16 cellular contexts compared by ENCODE assay signal in genomic region chr11:72823105-72823804, GRCh38. TPM values are rescaled to one million over a fixed set of nuclear protein-coding genes. Genes with fewer than 3 reads are reported as not detected.
DNase-seq lines count a peak whose midpoint lies in the region; ATAC-seq, FAIRE-seq and TF ChIP-seq lines count a peak whose summit lies in the region.
"Had no signal": no experiment of that assay in that cellular context is flagged by ENCODE, and none has a peak within 500 bp of the region (broad histone marks: within the 10 kb centered on the region; RNA-seq: fewer than 3 reads in every experiment).

No MANE protein-coding gene starts in this region.

- no peaks in the 10 kb centered on the region for H3K9me3 Mint-ChIP-seq in activated CD8-positive, alpha-beta T cell treated with anti-CD3 and anti-CD28 coated beads, Interleukin-2, amount 10 ng/mL, durations not matched to agents 7 days and 5 days (ENCODE audit: insufficient read depth)
- H3K9me3 Mint-ChIP-seq in natural killer cell treated with Interleukin-12 subunit alpha and Interleukin-12 subunit beta and Interleukin-15 and Interleukin-18, amount 100 ng/mL, for 72 hours, result no peaks in the 10 kb centered on the region
- H3K9me3 Mint-ChIP-seq: activated naive CD4-positive, alpha-beta T cell treated with anti-CD3 and anti-CD28 coated beads, Interleukin-2, amount 10 ng/mL, durations not matched to agents 7 days and 5 days had no signal

- TF ChIP-seq POLR2A in GM12891 (IDR thresholded peaks at IDR 0.05; ENCODE audit: low read depth, low read length) (peak; percentile 62; the same call in 1 of the 2 replicates), upper lobe of left lung (IDR thresholded peaks at IDR 0.05) (no peak)

- no peak for TF ChIP-seq EP300 in upper lobe of left lung (IDR thresholded peaks at IDR 0.05)

- POLR2A ChIA-PET in activated CD8-positive, alpha-beta T cell treated with anti-CD3 and anti-CD28 coated beads, Interleukin-2, amount 10 ng/mL, durations not matched to agents 7 days and 5 days (lab: Charles Lee), result interaction anchor here (0.8 kb wide), 1 partner anchor 13 kb away, joined by 3 read pairs; no protein-coding TSS in a partner anchor

- WGBS in upper lobe of left lung, 2 donors, result 91 to 100% methylated on average over 2 to 9 of the region's 9 CpGs

- ATAC-seq in activated CD8-positive, alpha-beta T cell treated with anti-CD3 and anti-CD28 coated beads, Interleukin-2, amount 10 ng/mL, durations not matched to agents 7 days and 5 days, result no peak
- no peak for ATAC-seq in natural killer cell treated with Interleukin-12 subunit alpha and Interleukin-12 subunit beta and Interleukin-15 and Interleukin-18, amount 100 ng/mL, for 72 hours
- no peak for ATAC-seq in upper lobe of left lung (ENCODE audit: low FRiP score in 2 of 2)

- no peak overlapping the region for H3K4me3 Mint-ChIP-seq in activated CD8-positive, alpha-beta T cell treated with anti-CD3 and anti-CD28 coated beads, Interleukin-2, amount 10 ng/mL, durations not matched to agents 7 days and 5 days
- no peak overlapping the region for H3K4me3 Mint-ChIP-seq in natural killer cell treated with Interleukin-12 subunit alpha and Interleukin-12 subunit beta and Interleukin-15 and Interleukin-18, amount 100 ng/mL, for 72 hours
- H3K4me3 Mint-ChIP-seq: activated naive CD4-positive, alpha-beta T cell treated with anti-CD3 and anti-CD28 coated beads, Interleukin-2, amount 10 ng/mL, durations not matched to agents 7 days and 5 days had no signal

- H3K36me3 Mint-ChIP-seq in activated CD8-positive, alpha-beta T cell treated with anti-CD3 and anti-CD28 coated beads, Interleukin-2, amount 10 ng/mL, durations not matched to agents 7 days and 5 days (ENCODE audit: low read depth), result peaks cover 57% of the 10 kb centered on the region
- peaks cover 3% of the 10 kb centered on the region for H3K36me3 Mint-ChIP-seq in natural killer cell treated with Interleukin-12 subunit alpha and Interleukin-12 subunit beta and Interleukin-15 and Interleukin-18, amount 100 ng/mL, for 72 hours

- TF ChIP-seq CTCF in BE2C (IDR thresholded peaks at IDR 0.05; ENCODE audit: low read depth, low read length), result no peak
- TF ChIP-seq CTCF in upper lobe of left lung (IDR thresholded peaks at IDR 0.05), result no peak

- no peaks in the 10 kb centered on the region for H3K27me3 Mint-ChIP-seq in activated CD8-positive, alpha-beta T cell treated with anti-CD3 and anti-CD28 coated beads, Interleukin-2, amount 10 ng/mL, durations not matched to agents 7 days and 5 days (ENCODE audit: low read depth)
- H3K27me3 Mint-ChIP-seq in natural killer cell treated with Interleukin-12 subunit alpha and Interleukin-12 subunit beta and Interleukin-15 and Interleukin-18, amount 100 ng/mL, for 72 hours, result no peaks in the 10 kb centered on the region
- H3K27me3 Mint-ChIP-seq: activated naive CD4-positive, alpha-beta T cell treated with anti-CD3 and anti-CD28 coated beads, Interleukin-2, amount 10 ng/mL, durations not matched to agents 7 days and 5 days had no signal

- no peaks in the 10 kb centered on the region for H3K9me3 ChIP-seq in BE2C
- no peaks in the 10 kb centered on the region for H3K9me3 ChIP-seq in upper lobe of left lung
- H3K9me3 ChIP-seq: SJSA1 had no signal

- H3K27me3 ChIP-seq in BE2C (no peaks in the 10 kb centered on the region), upper lobe of left lung (no peaks in the 10 kb centered on the region)
- H3K27me3 ChIP-seq: SJSA1 had no signal

- H3K36me3 ChIP-seq in BE2C (no peaks in the 10 kb centered on the region), upper lobe of left lung (peaks cover 5 to 28% (median 16%) of the 10 kb centered on the region in 4 donors)
- H3K36me3 ChIP-seq: SJSA1 had no signal

- CTCF ChIA-PET in activated CD8-positive, alpha-beta T cell treated with anti-CD3 and anti-CD28 coated beads, Interleukin-2, amount 10 ng/mL, durations not matched to agents 7 days and 5 days (lab: Charles Lee), result no interaction called here

- no peak for DNase-seq in BE2C
- no peak for DNase-seq in GM12891 (ENCODE audit: insufficient read length, low spot score)
- DNase-seq in activated CD8-positive, alpha-beta T cell treated with anti-CD3 and anti-CD28 coated beads, Interleukin-2, amount 10 ng/mL, durations not matched to agents 7 days and 5 days, result no peak
- DNase-seq in natural killer cell treated with Interleukin-12 subunit alpha and Interleukin-12 subunit beta and Interleukin-15 and Interleukin-18, amount 100 ng/mL, for 72 hours (ENCODE audit: low spot score), result no peak
- no peak for DNase-seq in SHP77 treated with DMSO at 0.1 percent for 48 hours (lab: John Stamatoyannopoulos, UW)
- DNase-seq in effector CD8-positive, alpha-beta T cell (lab: John Stamatoyannopoulos, UW), result no peak
- DNase-seq in upper lobe of left lung, result no peak
- DNase-seq in NCI-H1694 treated with DMSO at 0.1 percent for 48 hours (lab: John Stamatoyannopoulos, UW), result no peak
- DNase-seq: activated naive CD4-positive, alpha-beta T cell treated with anti-CD3 and anti-CD28 coated beads, Interleukin-2, amount 10 ng/mL, durations not matched to agents 7 days and 5 days; AML-193; GF-D8; kidney; NCI-H1092; NCI-H526 had no signal

- H3K4me3 ChIP-seq in BE2C (ENCODE audit: low read depth, low read length) (peak overlapping the region; percentile 68), upper lobe of left lung (no peak overlapping the region)
- H3K4me3 ChIP-seq: SJSA1 had no signal

- H3K4me1 Mint-ChIP-seq in activated CD8-positive, alpha-beta T cell treated with anti-CD3 and anti-CD28 coated beads, Interleukin-2, amount 10 ng/mL, durations not matched to agents 7 days and 5 days (ENCODE audit: low read depth), result peaks cover 37% of the 10 kb centered on the region
- H3K4me1 Mint-ChIP-seq in natural killer cell treated with Interleukin-12 subunit alpha and Interleukin-12 subunit beta and Interleukin-15 and Interleukin-18, amount 100 ng/mL, for 72 hours (ENCODE audit: low read depth in 2 of 2), result peaks cover 11 to 32% of the 10 kb centered on the region in 2 donors

- peak; percentile 66 for FAIRE-seq in GM12891 (lab: Jason Lieb, UNC)
- FAIRE-seq: frontal cortex, kidney had no signal

- peak overlapping the region; percentile 25 for H3K27ac Mint-ChIP-seq in activated CD8-positive, alpha-beta T cell treated with anti-CD3 and anti-CD28 coated beads, Interleukin-2, amount 10 ng/mL, durations not matched to agents 7 days and 5 days
- H3K27ac Mint-ChIP-seq in natural killer cell treated with Interleukin-12 subunit alpha and Interleukin-12 subunit beta and Interleukin-15 and Interleukin-18, amount 100 ng/mL, for 72 hours, result peak overlapping the region; percentile 74 to 90
- H3K27ac Mint-ChIP-seq: activated naive CD4-positive, alpha-beta T cell treated with anti-CD3 and anti-CD28 coated beads, Interleukin-2, amount 10 ng/mL, durations not matched to agents 7 days and 5 days had no signal

- peak overlapping the region in 2 of 4 donors; percentile 20 to 62 for H3K27ac ChIP-seq in upper lobe of left lung
- H3K27ac ChIP-seq: SJSA1 had no signal

- no peaks in the 10 kb centered on the region; the same call in 1 of the 2 replicates for H3K4me1 ChIP-seq in BE2C
- H3K4me1 ChIP-seq in upper lobe of left lung, result peaks cover 17 to 29% (median 26%) of the 10 kb centered on the region in 4 donors

TF ChIP-seq in GM12891, 5 proteins besides CTCF, POLR2A, EP300 and RAD21:
- TF ChIP-seq POLR2AphosphoS5 (IDR thresholded peaks at IDR 0.05; ENCODE audit: low read depth, low read length) (peak; percentile 60; the same call in 1 of the 2 replicates), SPI1 (IDR thresholded peaks at IDR 0.05; ENCODE audit: low read depth, low read length) (no peak), POU2F2 (IDR thresholded peaks at IDR 0.05; ENCODE audit: low read depth, low read length) (peak; percentile 11; the same call in 1 of the 2 replicates)

RNA-seq across cellular contexts. Expression of gene ATG16L2, which starts 9.0 kb away (rescaled TPM):
- 11.1 TPM for polyA plus RNA-seq in BE2C (2012; ENCODE audit: insufficient read depth, insufficient read length, low read depth)
- 27.2 TPM for polyA plus RNA-seq in GM12891 (2012; ENCODE audit: low read depth, missing spikeins)
- total RNA-seq in activated CD8-positive, alpha-beta T cell treated with anti-CD3 and anti-CD28 coated beads, Interleukin-2, amount 10 ng/mL, durations not matched to agents 7 days and 5 days, result 100 to 1,000 TPM; 104 to 105 TPM
- total RNA-seq in natural killer cell treated with Interleukin-12 subunit alpha and Interleukin-12 subunit beta and Interleukin-15 and Interleukin-18, amount 100 ng/mL, for 72 hours, result 100 to 1,000 TPM in 1 of 2 donors, 10 to 100 TPM in 1; 74.7 to 113 TPM
- total RNA-seq in upper lobe of left lung, result 100 to 1,000 TPM in 3 of 6 donors, 10 to 100 TPM in 3; 39.5 to 354 (median 86.4) TPM

RNA-seq across cellular contexts. Expression of gene STARD10, which starts 29.4 kb away (rescaled TPM):
- polyA plus RNA-seq in BE2C (2012; ENCODE audit: insufficient read depth, insufficient read length, low read depth), result 71.9 TPM
- polyA plus RNA-seq in GM12891 (2012; ENCODE audit: low read depth, missing spikeins), result 23.1 TPM
- total RNA-seq in activated CD8-positive, alpha-beta T cell treated with anti-CD3 and anti-CD28 coated beads, Interleukin-2, amount 10 ng/mL, durations not matched to agents 7 days and 5 days, result 1 to 10 TPM; 4.0 to 4.5 TPM
- 10 to 100 TPM in 1 of 2 donors, 1 to 10 TPM in 1; 9.5 to 17.8 TPM for total RNA-seq in natural killer cell treated with Interleukin-12 subunit alpha and Interleukin-12 subunit beta and Interleukin-15 and Interleukin-18, amount 100 ng/mL, for 72 hours
- total RNA-seq in upper lobe of left lung, result 100 to 1,000 TPM in 5 of 6 donors, 10 to 100 TPM in 1; 93.2 to 227 (median 151) TPM

Comparison
In these comparisons a context has a peak if more than half of its experiments do, and no peak if none do; other contexts are left out.
1. RNA of gene STARD10, which starts 29.4 kb away (total RNA-seq): 93.2 to 227 TPM in upper lobe of left lung; 9.5 to 17.8 TPM in natural killer cell treated with Interleukin-12 subunit alpha and Interleukin-12 subunit beta and Interleukin-15 and Interleukin-18, amount 100 ng/mL, for 72 hours and 4.0 to 4.5 TPM in activated CD8-positive, alpha-beta T cell treated with anti-CD3 and anti-CD28 coated beads, Interleukin-2, amount 10 ng/mL, durations not matched to agents 7 days and 5 days; every median in the first group is over 4 times any median in the second.